In genomic region chr4:140003851-140004579, GRCh38 we compare ENCODE assay signal across 11 cellular contexts.
A peak's percentile ranks its signal among the peaks of the same experiment; 100 is the strongest.
DNase-seq lines count a peak whose midpoint lies in the region; ATAC-seq, FAIRE-seq and TF ChIP-seq lines count a peak whose summit lies in the region.
"Had no signal": no experiment of that assay in that cellular context is flagged by ENCODE, and none has a peak within 500 bp of the region (broad histone marks: within the 10 kb centered on the region; RNA-seq: fewer than 3 reads in every experiment).

No MANE protein-coding gene starts in this region.

- TF ChIP-seq CTCF in astrocyte (IDR thresholded peaks at IDR 0.05; ENCODE audit: insufficient read depth, low read depth, low read length): no peak

- peak overlapping the region; percentile 87 for H3K27ac Mint-ChIP-seq in astrocyte (ENCODE audit: unreplicated experiment)
- H3K27ac Mint-ChIP-seq in activated CD4-positive, alpha-beta memory T cell treated with anti-CD3 and anti-CD28 coated beads, Interleukin-2, amount 10 ng/mL, durations not matched to agents 7 days and 5 days: no peak overlapping the region
- H3K27ac Mint-ChIP-seq in stimulated activated naive B cell treated with anti-CD40 and anti-IgM and Interleukin-4, amounts not matched to agents 10 μg/mL and 1 μg/mL and 100 μg/mL, for 72 hours: no peak overlapping the region
- H3K27ac Mint-ChIP-seq: stimulated activated memory B cell treated with anti-CD40 and anti-IgM and Interleukin-4, amounts not matched to agents 10 μg/mL and 1 μg/mL and 100 μg/mL, for 72 hours had no signal

- peak; percentile 53 for DNase-seq in G401 (ENCODE audit: low spot score)
- DNase-seq in astrocyte (ENCODE audit: low read depth): no peak
- no peak for DNase-seq in iPS DF 6.9 (ENCODE audit: low read depth, low spot score)
- DNase-seq in retina: peak; percentile 51
- no peak for DNase-seq in activated CD4-positive, alpha-beta memory T cell treated with anti-CD3 and anti-CD28 coated beads, Interleukin-2, amount 10 ng/mL, durations not matched to agents 7 days and 5 days
- no peak for DNase-seq in SW480 (ENCODE audit: low spot score)
- no peak for DNase-seq in activated gamma-delta T cell (lab: John Stamatoyannopoulos, UW)
- no peak for DNase-seq in stimulated activated naive B cell treated with anti-CD40 and anti-IgM and Interleukin-4, amounts not matched to agents 10 μg/mL and 1 μg/mL and 100 μg/mL, for 72 hours
- DNase-seq: DND-41, Kasumi-1 had no signal

- no peak overlapping the region for H3K27ac ChIP-seq in astrocyte (ENCODE audit: low read depth, low read length)
- H3K27ac ChIP-seq in iPS DF 6.9 (ENCODE audit: low read length): no peak overlapping the region

- H3K27me3 ChIP-seq in astrocyte (ENCODE audit: insufficient read depth, low read length): no peaks in the 10 kb centered on the region
- H3K27me3 ChIP-seq in iPS DF 6.9 (ENCODE audit: control insufficient read depth, insufficient read depth, low read length): peaks cover 2% of the 10 kb centered on the region; the same call in 1 of the 2 replicates

- H4K20me1 ChIP-seq in astrocyte (ENCODE audit: insufficient read depth, low read length): no peaks in the 10 kb centered on the region

- H3K9me3 ChIP-seq in astrocyte (ENCODE audit: insufficient read depth, low read depth, low read length): no peaks in the 10 kb centered on the region
- no peaks in the 10 kb centered on the region for H3K9me3 ChIP-seq in iPS DF 6.9 (ENCODE audit: control insufficient read depth, insufficient read depth, low read length)

- peak overlapping the region; percentile 68 for H3K9ac ChIP-seq in astrocyte (ENCODE audit: low read length)

- no peak for ATAC-seq in stimulated activated naive B cell treated with anti-CD40 and anti-IgM and Interleukin-4, amounts not matched to agents 10 μg/mL and 1 μg/mL and 100 μg/mL, for 72 hours (replicated peaks)
- ATAC-seq: stimulated activated memory B cell treated with anti-CD40 and anti-IgM and Interleukin-4, amounts not matched to agents 10 μg/mL and 1 μg/mL and 100 μg/mL, for 72 hours had no signal

- peaks cover 19% of the 10 kb centered on the region for H3K4me1 Mint-ChIP-seq in astrocyte (ENCODE audit: low read depth, unreplicated experiment)
- no peaks in the 10 kb centered on the region for H3K4me1 Mint-ChIP-seq in activated CD4-positive, alpha-beta memory T cell treated with anti-CD3 and anti-CD28 coated beads, Interleukin-2, amount 10 ng/mL, durations not matched to agents 7 days and 5 days
- H3K4me1 Mint-ChIP-seq in stimulated activated naive B cell treated with anti-CD40 and anti-IgM and Interleukin-4, amounts not matched to agents 10 μg/mL and 1 μg/mL and 100 μg/mL, for 72 hours: peaks cover 0 to 4% of the 10 kb centered on the region in 2 donors
- H3K4me1 Mint-ChIP-seq: stimulated activated memory B cell treated with anti-CD40 and anti-IgM and Interleukin-4, amounts not matched to agents 10 μg/mL and 1 μg/mL and 100 μg/mL, for 72 hours had no signal

- H3K4me2 ChIP-seq in astrocyte (ENCODE audit: low read length): peak overlapping the region; percentile 83

- POLR2A ChIA-PET in activated CD4-positive, alpha-beta memory T cell treated with anti-CD3 and anti-CD28 coated beads, Interleukin-2, amount 10 ng/mL, durations not matched to agents 7 days and 5 days (lab: Charles Lee): no interaction called here

- peak overlapping the region; percentile 72 for H3K4me3 Mint-ChIP-seq in astrocyte (ENCODE audit: unreplicated experiment)
- no peak overlapping the region for H3K4me3 Mint-ChIP-seq in activated CD4-positive, alpha-beta memory T cell treated with anti-CD3 and anti-CD28 coated beads, Interleukin-2, amount 10 ng/mL, durations not matched to agents 7 days and 5 days
- no peak overlapping the region for H3K4me3 Mint-ChIP-seq in stimulated activated naive B cell treated with anti-CD40 and anti-IgM and Interleukin-4, amounts not matched to agents 10 μg/mL and 1 μg/mL and 100 μg/mL, for 72 hours
- H3K4me3 Mint-ChIP-seq: stimulated activated memory B cell treated with anti-CD40 and anti-IgM and Interleukin-4, amounts not matched to agents 10 μg/mL and 1 μg/mL and 100 μg/mL, for 72 hours had no signal

- H3K27me3 Mint-ChIP-seq in astrocyte (ENCODE audit: low read depth, unreplicated experiment): no peaks in the 10 kb centered on the region
- H3K27me3 Mint-ChIP-seq in activated CD4-positive, alpha-beta memory T cell treated with anti-CD3 and anti-CD28 coated beads, Interleukin-2, amount 10 ng/mL, durations not matched to agents 7 days and 5 days: peaks cover 29% of the 10 kb centered on the region
- H3K27me3 Mint-ChIP-seq in stimulated activated naive B cell treated with anti-CD40 and anti-IgM and Interleukin-4, amounts not matched to agents 10 μg/mL and 1 μg/mL and 100 μg/mL, for 72 hours: peaks cover 10% of the 10 kb centered on the region in 2 donors

- in situ Hi-C loops in G401 (cut with HindIII; ENCODE audit: low sequenced_read_pairs): no loop called here

- CTCF ChIA-PET in activated CD4-positive, alpha-beta memory T cell treated with anti-CD3 and anti-CD28 coated beads, Interleukin-2, amount 10 ng/mL, durations not matched to agents 7 days and 5 days (lab: Charles Lee): no interaction called here

- peak overlapping the region; percentile 62 for H2AFZ ChIP-seq in astrocyte (ENCODE audit: low read depth, low read length)

- H3K79me2 ChIP-seq in astrocyte (ENCODE audit: insufficient read depth, low read length): no peaks in the 10 kb centered on the region

- H3K4me1 ChIP-seq in astrocyte (ENCODE audit: insufficient read depth, low read length) (peaks cover 5% of the 10 kb centered on the region), iPS DF 6.9 (ENCODE audit: control insufficient read depth, insufficient read depth, low read length) (0 out of 2 replicates have a peak, but pooled peaks cover 2% of the 10 kb centered on the region)

- WGBS in iPS DF 6.9 (ENCODE audit: insufficient coverage, insufficient read length): no CpG with 5 or more reads among the region's 7 CpGs

- H3K36me3 Mint-ChIP-seq in astrocyte (ENCODE audit: low read depth, unreplicated experiment): no peaks in the 10 kb centered on the region
- H3K36me3 Mint-ChIP-seq in activated CD4-positive, alpha-beta memory T cell treated with anti-CD3 and anti-CD28 coated beads, Interleukin-2, amount 10 ng/mL, durations not matched to agents 7 days and 5 days (ENCODE audit: low read depth): no peaks in the 10 kb centered on the region
- peaks cover 0 to under 1% of the 10 kb centered on the region in 2 donors for H3K36me3 Mint-ChIP-seq in stimulated activated naive B cell treated with anti-CD40 and anti-IgM and Interleukin-4, amounts not matched to agents 10 μg/mL and 1 μg/mL and 100 μg/mL, for 72 hours
- H3K36me3 Mint-ChIP-seq: stimulated activated memory B cell treated with anti-CD40 and anti-IgM and Interleukin-4, amounts not matched to agents 10 μg/mL and 1 μg/mL and 100 μg/mL, for 72 hours had no signal

- H3K9me3 Mint-ChIP-seq in astrocyte (ENCODE audit: unreplicated experiment): no peaks in the 10 kb centered on the region
- H3K9me3 Mint-ChIP-seq in activated CD4-positive, alpha-beta memory T cell treated with anti-CD3 and anti-CD28 coated beads, Interleukin-2, amount 10 ng/mL, durations not matched to agents 7 days and 5 days: no peaks in the 10 kb centered on the region
- H3K9me3 Mint-ChIP-seq in stimulated activated naive B cell treated with anti-CD40 and anti-IgM and Interleukin-4, amounts not matched to agents 10 μg/mL and 1 μg/mL and 100 μg/mL, for 72 hours: peaks cover 0 to under 1% of the 10 kb centered on the region in 2 donors
- H3K9me3 Mint-ChIP-seq: stimulated activated memory B cell treated with anti-CD40 and anti-IgM and Interleukin-4, amounts not matched to agents 10 μg/mL and 1 μg/mL and 100 μg/mL, for 72 hours had no signal

- peak overlapping the region; percentile 41 for H3K4me3 ChIP-seq in astrocyte (ENCODE audit: insufficient read depth, low read depth, low read length)
- peak overlapping the region; percentile 21; the same call in 1 of the 2 replicates for H3K4me3 ChIP-seq in iPS DF 6.9 (ENCODE audit: low read length)

- H3K36me3 ChIP-seq in astrocyte (ENCODE audit: insufficient read depth, low read length): no peaks in the 10 kb centered on the region
- H3K36me3 ChIP-seq in iPS DF 6.9 (ENCODE audit: control insufficient read depth, insufficient read depth, low read length): no peaks in the 10 kb centered on the region

- FAIRE-seq in astrocyte (lab: Jason Lieb, UNC): no peak

Comparison
In these comparisons a context has a peak if more than half of its experiments do, and no peak if none do; other contexts are left out.
1. DNase-seq: peak in G401 (single experiment) and retina (single experiment); none in astrocyte (single experiment), iPS DF 6.9 (single experiment), activated CD4-positive, alpha-beta memory T cell treated with anti-CD3 and anti-CD28 coated beads, Interleukin-2, amount 10 ng/mL, durations not matched to agents 7 days and 5 days (single experiment), SW480 (single experiment), activated gamma-delta T cell (single experiment) and stimulated activated naive B cell treated with anti-CD40 and anti-IgM and Interleukin-4, amounts not matched to agents 10 μg/mL and 1 μg/mL and 100 μg/mL, for 72 hours (single experiment).